ENCODE assay signal across 26 cellular contexts in genomic region chr14:69097974-69098373, GRCh38. TPM values are rescaled to one million over a fixed set of nuclear protein-coding genes. Genes with fewer than 3 reads are reported as not detected.
DNase-seq lines count a peak whose midpoint lies in the region; ATAC-seq, FAIRE-seq and TF ChIP-seq lines count a peak whose summit lies in the region.
"Had no signal": no experiment of that assay in that cellular context is flagged by ENCODE, and none has a peak within 500 bp of the region (broad histone marks: within the 10 kb centered on the region; RNA-seq: fewer than 3 reads in every experiment).

No MANE protein-coding gene starts in this region.

- no peaks in the 10 kb centered on the region for H4K20me1 ChIP-seq in H9 (ENCODE audit: control insufficient read depth, insufficient read depth, insufficient read length)

- H2AK5ac ChIP-seq in H9 (ENCODE audit: insufficient read length, low read length) (no peak overlapping the region), trophoblast cell (ENCODE audit: low read length) (peak overlapping the region; percentile 29)

- FAIRE-seq in GM12891 (lab: Jason Lieb, UNC) = no peak
- FAIRE-seq: GM12892, kidney had no signal

- H3K36me3 ChIP-seq in esophagus muscularis mucosa (peaks cover 0 to 6% (median 2%) of the 10 kb centered on the region in 4 donors), trophoblast cell (ENCODE audit: control insufficient read depth in 1 of 2, insufficient read depth in 2 of 2, low read length in 2 of 2) (peaks cover 0 to 3% of the 10 kb centered on the region in 2 experiments), upper lobe of left lung (no peaks in the 10 kb centered on the region)
- H3K36me3 ChIP-seq: HAP-1, thyroid gland had no signal

- H3K27ac ChIP-seq in H9 (ENCODE audit: insufficient read length, low read depth, low read length) (no peak overlapping the region), esophagus muscularis mucosa (replicated peaks in 1 of 4) (peak overlapping the region; percentile 58 to 78 (median 72)), trophoblast cell (ENCODE audit: low read depth, low read length) (no peak overlapping the region), upper lobe of left lung (no peak overlapping the region)
- H3K27ac ChIP-seq: BLaER1, heart right ventricle had no signal

- no peak overlapping the region for H2BK15ac ChIP-seq in H9 (ENCODE audit: low read depth, low read length)

- no peaks in the 10 kb centered on the region for H3K27me3 ChIP-seq in H9 (ENCODE audit: insufficient read depth, low read length)
- no peaks in the 10 kb centered on the region for H3K27me3 ChIP-seq in esophagus muscularis mucosa
- H3K27me3 ChIP-seq in trophoblast cell (ENCODE audit: insufficient read depth, low read length) = no peaks in the 10 kb centered on the region
- no peaks in the 10 kb centered on the region for H3K27me3 ChIP-seq in upper lobe of left lung
- H3K27me3 ChIP-seq: BLaER1, heart right ventricle, thyroid gland had no signal

- intact Hi-C loops in esophagus muscularis mucosa (cut with DNase I) = no loop called here

- no peak overlapping the region for H2BK20ac ChIP-seq in H9 (ENCODE audit: low read depth, low read length, poor library complexity, severe bottlenecking)

- H3K18ac ChIP-seq in H9 (ENCODE audit: insufficient read length, low read depth, low read length) (no peak overlapping the region), trophoblast cell (ENCODE audit: low read length) (no peak overlapping the region)

- H3K79me2 ChIP-seq in H9 (ENCODE audit: insufficient read depth, low read length) (no peaks in the 10 kb centered on the region), trophoblast cell (ENCODE audit: control insufficient read depth, insufficient read depth, low read length, poor library complexity) (peaks cover 3% of the 10 kb centered on the region)

- H2BK12ac ChIP-seq in H9 (ENCODE audit: insufficient read length, low read depth, low read length) = no peak overlapping the region
- H2BK12ac ChIP-seq in trophoblast cell (ENCODE audit: low read length) = peak overlapping the region; percentile 50

- no peak overlapping the region for H4K12ac ChIP-seq in trophoblast cell (ENCODE audit: low read depth, low read length)

- H4K5ac ChIP-seq in H9 (ENCODE audit: insufficient read length, low read depth, low read length) = no peak overlapping the region

- H3K9me3 ChIP-seq in H9 (ENCODE audit: control insufficient read depth, low read depth, low read length) (no peaks in the 10 kb centered on the region), esophagus muscularis mucosa (no peaks in the 10 kb centered on the region), trophoblast cell (ENCODE audit: insufficient read depth, low read depth, low read length) (no peaks in the 10 kb centered on the region), upper lobe of left lung (no peaks in the 10 kb centered on the region)
- H3K9me3 ChIP-seq: BLaER1, HAP-1, heart right ventricle, thyroid gland had no signal

- H3K23me2 ChIP-seq in H9 (ENCODE audit: insufficient read length, low read depth, low read length, poor library complexity, severe bottlenecking) = no peaks in the 10 kb centered on the region

- H3K36me3 Mint-ChIP-seq in H9 (ENCODE audit: insufficient read depth in 1 of 3, low read depth in 3 of 3) (peaks cover 0 to 4% (median 0%) of the 10 kb centered on the region in 3 experiments; a peak in 4 of 7 replicates), WTC11 (peaks cover 3% of the 10 kb centered on the region; the same call in 1 of the 2 replicates)

- H3K4me1 ChIP-seq in H9 (ENCODE audit: insufficient read depth, low read length) = no peaks in the 10 kb centered on the region; the same call in 1 of the 2 replicates
- peaks cover 13 to 62% (median 53%) of the 10 kb centered on the region in 4 donors for H3K4me1 ChIP-seq in esophagus muscularis mucosa
- H3K4me1 ChIP-seq in trophoblast cell (ENCODE audit: control insufficient read depth in 1 of 2, insufficient read depth in 2 of 2, low read length in 2 of 2) = peaks cover 10 to 19% of the 10 kb centered on the region in 2 experiments
- peaks cover 19 to 29% (median 20%) of the 10 kb centered on the region in 4 donors for H3K4me1 ChIP-seq in upper lobe of left lung
- H3K4me1 ChIP-seq: BLaER1 had no signal

- no peak overlapping the region for H3K56ac ChIP-seq in H9 (ENCODE audit: insufficient read length, low read depth, low read length)

- no peak overlapping the region for H3K4me3 Mint-ChIP-seq in H9
- no peak overlapping the region for H3K4me3 Mint-ChIP-seq in WTC11
- H3K4me3 Mint-ChIP-seq: activated CD8-positive, alpha-beta T cell treated with anti-CD3 and anti-CD28 coated beads, Interleukin-2, amount 10 ng/mL, durations not matched to agents 7 days and 5 days; central memory CD8-positive, alpha-beta T cell; stimulated activated naive CD8-positive, alpha-beta T cell treated with anti-CD3 and anti-CD28 coated beads, Interleukin-15, Interleukin-2, amounts not matched to agents 100 ng/mL and 50 ng/mL, for 24 hours had no signal

- H4K91ac ChIP-seq in H9 (ENCODE audit: insufficient read length, low read depth, low read length) (no peak overlapping the region), trophoblast cell (ENCODE audit: low read depth, low read length) (peak overlapping the region; percentile 72)

- H2BK120ac ChIP-seq in H9 (ENCODE audit: low read depth, low read length, poor library complexity, severe bottlenecking) (no peak overlapping the region), trophoblast cell (ENCODE audit: insufficient read depth, low read length, poor library complexity) (peak overlapping the region; percentile 7)

- ATAC-seq in WTC11 (peak; percentile 75), upper lobe of left lung (ENCODE audit: low FRiP score in 2 of 2) (no peak)
- ATAC-seq: activated CD8-positive, alpha-beta T cell treated with anti-CD3 and anti-CD28 coated beads, Interleukin-2, amount 10 ng/mL, durations not matched to agents 7 days and 5 days; heart right ventricle; left ventricle myocardium superior; Panc1 had no signal

- H2AFZ ChIP-seq in H9 (ENCODE audit: low read length) (no peak overlapping the region), trophoblast cell (ENCODE audit: insufficient read depth, low read length, poor library complexity) (no peak overlapping the region)

- H3K4me3 ChIP-seq in esophagus muscularis mucosa (no peak overlapping the region), trophoblast cell (ENCODE audit: low read depth, low read length) (no peak overlapping the region), upper lobe of left lung (no peak overlapping the region)
- H3K4me3 ChIP-seq: BLaER1, HAP-1, heart right ventricle, thyroid gland had no signal

- no CpG with 5 or more reads among the region's 2 CpGs for WGBS in H9 (ENCODE audit: extremely low coverage, insufficient read length, low lambda C conversion rate)
- 79% methylated on average over 2 of the region's 2 CpGs for WGBS in esophagus muscularis mucosa
- no CpG with 5 or more reads among the region's 2 CpGs for WGBS in trophoblast cell (ENCODE audit: extremely low coverage, insufficient coverage, insufficient read length)
- WGBS in upper lobe of left lung, 2 donors = 92 to 94% methylated on average over 2 of the region's 2 CpGs

- H3K4ac ChIP-seq in H9 (ENCODE audit: low read depth, low read length) = no peak overlapping the region
- peak overlapping the region; percentile 35 for H3K4ac ChIP-seq in trophoblast cell (ENCODE audit: low read depth, low read length)

- H3K9ac ChIP-seq in H9 (ENCODE audit: extremely low read depth, insufficient read length, low read length) (no peak overlapping the region), trophoblast cell (ENCODE audit: low read length) (no peak overlapping the region)
- H3K9ac ChIP-seq: BLaER1 had no signal

- no peak for DNase-seq in H9
- no peak for DNase-seq in WTC11 (ENCODE audit: low spot score)
- no peak for DNase-seq in esophagus muscularis mucosa (ENCODE audit: extremely low spot score)
- no peak for DNase-seq in trophoblast cell
- no peak for DNase-seq in HT-29 (ENCODE audit: low spot score)
- DNase-seq in upper lobe of left lung = no peak
- DNase-seq in GM12891 (ENCODE audit: insufficient read length, low spot score) = no peak
- DNase-seq: activated CD4-positive, alpha-beta T cell treated with anti-CD3 and anti-CD28 coated beads for 1 hour; activated CD8-positive, alpha-beta T cell treated with anti-CD3 and anti-CD28 coated beads, Interleukin-2, amount 10 ng/mL, durations not matched to agents 7 days and 5 days; dermis blood vessel endothelial cell; foreskin melanocyte; heart right ventricle; kidney; left ventricle myocardium superior; NCI-H1048; NCI-H446; NCI-H748 treated with DMSO at 0.1 percent for 48 hours; nucleus accumbens; SHP77; thyroid gland had no signal

- POLR2A ChIA-PET in WTC11 (lab: Charles Lee) = no interaction called here

- no peak overlapping the region for H4K8ac ChIP-seq in H9 (replicated peaks; ENCODE audit: insufficient read length, low read depth, low read length)
- H4K8ac ChIP-seq in trophoblast cell (ENCODE audit: low read depth, low read length) = no peak overlapping the region

- TF ChIP-seq CTCF in H9 (conservative IDR thresholded peaks at IDR 0.05) (no peak), WTC11 (IDR thresholded peaks at IDR 0.05) (no peak), esophagus muscularis mucosa (IDR thresholded peaks at IDR 0.05) (no peak), upper lobe of left lung (IDR thresholded peaks at IDR 0.05) (no peak)

- H3K14ac ChIP-seq in H9 (ENCODE audit: insufficient read depth, low read length) (no peak overlapping the region), trophoblast cell (ENCODE audit: low read length) (no peak overlapping the region)

- TF ChIP-seq EP300 in esophagus muscularis mucosa (IDR thresholded peaks at IDR 0.05) = no peak
- TF ChIP-seq EP300 in upper lobe of left lung (IDR thresholded peaks at IDR 0.05) = no peak

- no peak for TF ChIP-seq POLR2A in esophagus muscularis mucosa (IDR thresholded peaks at IDR 0.05; ENCODE audit: low read depth)
- no peak for TF ChIP-seq POLR2A in upper lobe of left lung (IDR thresholded peaks at IDR 0.05)
- no peak for TF ChIP-seq POLR2A in GM12891 (IDR thresholded peaks at IDR 0.05; ENCODE audit: low read depth, low read length)

- H2BK5ac ChIP-seq in H9 (ENCODE audit: insufficient read length, low read length) (no peak overlapping the region), trophoblast cell (ENCODE audit: low read depth, low read length, poor library complexity) (no peak overlapping the region)

- no peak overlapping the region for H3T11ph ChIP-seq in H9 (ENCODE audit: low read length)

- no peaks in the 10 kb centered on the region for H3K27me3 Mint-ChIP-seq in H9 (ENCODE audit: low read depth)
- H3K27me3 Mint-ChIP-seq in WTC11 (ENCODE audit: low read depth) = no peaks in the 10 kb centered on the region
- H3K27me3 Mint-ChIP-seq: central memory CD8-positive, alpha-beta T cell; stimulated activated naive CD8-positive, alpha-beta T cell treated with anti-CD3 and anti-CD28 coated beads, Interleukin-15, Interleukin-2, amounts not matched to agents 100 ng/mL and 50 ng/mL, for 24 hours had no signal

- H3K4me2 ChIP-seq in H9 (ENCODE audit: insufficient read depth, insufficient read length, low read length) (no peak overlapping the region), trophoblast cell (ENCODE audit: low read length) (no peak overlapping the region)
- H3K4me2 ChIP-seq: BLaER1 had no signal

- CTCF ChIA-PET in WTC11 (lab: Charles Lee) = interaction anchor here (0.5 to 1.9 kb wide), 6 partner anchors 9 to 367 kb away, joined by 3 to 9 read pairs (median 4); no protein-coding TSS in a partner anchor

- peak overlapping the region in 2 of 3 experiments; percentile 2 to 49; a peak in 4 of 7 replicates for H3K27ac Mint-ChIP-seq in H9
- peak overlapping the region; percentile 48; the same call in 1 of the 2 replicates for H3K27ac Mint-ChIP-seq in WTC11
- H3K27ac Mint-ChIP-seq: activated CD8-positive, alpha-beta T cell treated with anti-CD3 and anti-CD28 coated beads, Interleukin-2, amount 10 ng/mL, durations not matched to agents 7 days and 5 days; stimulated activated naive CD8-positive, alpha-beta T cell treated with anti-CD3 and anti-CD28 coated beads, Interleukin-15, Interleukin-2, amounts not matched to agents 100 ng/mL and 50 ng/mL, for 24 hours had no signal

- no peaks in the 10 kb centered on the region for H3K79me1 ChIP-seq in H9 (ENCODE audit: insufficient read depth, low read depth, low read length, poor library complexity, severe bottlenecking)
- H3K79me1 ChIP-seq in trophoblast cell (ENCODE audit: low read length) = peaks cover 31% of the 10 kb centered on the region

- no peaks in the 10 kb centered on the region for H3K9me3 Mint-ChIP-seq in H9
- H3K9me3 Mint-ChIP-seq in WTC11 = no peaks in the 10 kb centered on the region
- H3K9me3 Mint-ChIP-seq: central memory CD8-positive, alpha-beta T cell; stimulated activated naive CD8-positive, alpha-beta T cell treated with anti-CD3 and anti-CD28 coated beads, Interleukin-15, Interleukin-2, amounts not matched to agents 100 ng/mL and 50 ng/mL, for 24 hours had no signal

- H3K4me1 Mint-ChIP-seq in H9 (peaks cover 34 to 46% of the 10 kb centered on the region in 2 experiments), WTC11 (peaks cover 31% of the 10 kb centered on the region)

- H3K23ac ChIP-seq in H9 (ENCODE audit: insufficient read length, low read depth, low read length) = no peak overlapping the region
- no peak overlapping the region for H3K23ac ChIP-seq in trophoblast cell (ENCODE audit: low read length)

RNA-seq across cellular contexts. Expression of gene DCAF5, which starts 54.9 kb away (rescaled TPM):
- total RNA-seq in H9 (2021) (27.9 and 31.4 TPM in 2 replicates), WTC11 (2021) (28.9 to 30.3 TPM (median 29.1 TPM) in 3 replicates), esophagus muscularis mucosa (10 to 100 TPM; 37.4 to 67.1 (median 46.4) TPM), upper lobe of left lung (10 to 100 TPM; 37.7 to 78.6 (median 49.0) TPM)
- polyA plus RNA-seq in trophoblast cell (2013) = 32.6 and 32.8 TPM in 2 replicates
- 5.3 and 7.8 TPM in 2 replicates for total RNA-seq in HT-29 (2014; rRNA removed; shearing (Covaris generic))
- 16.4 TPM for polyA plus RNA-seq in GM12891 (2012; ENCODE audit: low read depth, missing spikeins)

Comparison
In these comparisons a context has a peak if more than half of its experiments do, and no peak if none do; other contexts are left out.
1. H3K27ac ChIP-seq: peak in esophagus muscularis mucosa (4 of 4); none in H9 (single experiment), trophoblast cell (single experiment) and upper lobe of left lung (0 of 4).